ENCODE assay signal across 3 cellular contexts in genomic region chr7:71883415-71883814, GRCh38.
"Had no signal": no experiment of that assay in that cellular context is flagged by ENCODE, and none has a peak within 500 bp of the region (broad histone marks: within the 10 kb centered on the region; RNA-seq: fewer than 3 reads in every experiment).

No MANE protein-coding gene starts in this region.

- ATAC-seq: GM12878 had no signal

- DNase-seq: GDM1, GF-D8 had no signal

- H3K4me3 ChIP-seq: GM12878 had no signal
